In genomic region chr7:129224251-129225205, GRCh38 we compare ENCODE assay signal across 1 cellular context.
A peak's percentile ranks its signal among the peaks of the same experiment; 100 is the strongest.
TF ChIP-seq lines count a peak whose summit lies in the region.

Gene AHCYL2 (plus strand): TSS chr7:129225030.

TF ChIP-seq in HEK293, 187 proteins besides CTCF, POLR2A, EP300 and RAD21 (continued from another document and continues in another):
- TF ChIP-seq ZNF433 (tag by site-specific recombination; IDR thresholded peaks at IDR 0.05; ENCODE audit: low read depth) (no peak), ZIC2 (tag by site-specific recombination; IDR thresholded peaks at IDR 0.05) (peak; percentile 65), PRDM4 (tag by site-specific recombination; IDR thresholded peaks at IDR 0.05) (no peak), ZNF341 (tag by site-specific recombination; IDR thresholded peaks at IDR 0.05; ENCODE audit: low read depth) (peak; percentile 99), ZNF692 (tag by site-specific recombination; IDR thresholded peaks at IDR 0.05) (peak; percentile 62; the same call in 1 of the 2 replicates), ATF2 (tag by site-specific recombination; IDR thresholded peaks at IDR 0.05; ENCODE audit: low read depth) (no peak), ZNF513 (tag by site-specific recombination; IDR thresholded peaks at IDR 0.05) (no peak), ELK4 (IDR thresholded peaks at IDR 0.05; ENCODE audit: borderline replicate concordance, low read depth, low read length) (no peak), ZNF776 (tag by site-specific recombination; IDR thresholded peaks at IDR 0.05; ENCODE audit: borderline replicate concordance) (no peak), ZSCAN30 (tag by site-specific recombination; IDR thresholded peaks at IDR 0.05) (0 out of 2 replicates have a peak, but pooled peaks have one; percentile 7), REPIN1 (tag by site-specific recombination; IDR thresholded peaks at IDR 0.05; ENCODE audit: low read depth) (no peak), ZNF621 (tag by site-specific recombination; IDR thresholded peaks at IDR 0.05) (no peak), ZNF48 (tag by site-specific recombination; IDR thresholded peaks at IDR 0.05) (no peak), ZNF677 (tag by site-specific recombination; IDR thresholded peaks at IDR 0.05) (no peak), ZNF26 (tag by site-specific recombination; IDR thresholded peaks at IDR 0.05) (no peak), HOXC10 (CRISPR knock-in tag; IDR thresholded peaks at IDR 0.05) (no peak), ZNF610 (tag by site-specific recombination; IDR thresholded peaks at IDR 0.05; ENCODE audit: borderline replicate concordance) (no peak), ZNF837 (tag by site-specific recombination; IDR thresholded peaks at IDR 0.05) (no peak), ZNF133 (tag by site-specific recombination; IDR thresholded peaks at IDR 0.05) (no peak), ZSCAN23 (tag by site-specific recombination; IDR thresholded peaks at IDR 0.05) (no peak), ZFP3 (tag by site-specific recombination; IDR thresholded peaks at IDR 0.05; ENCODE audit: low read depth) (no peak), ZNF791 (tag by site-specific recombination; IDR thresholded peaks at IDR 0.05) (no peak), ZNF202 (tag by site-specific recombination; IDR thresholded peaks at IDR 0.05; ENCODE audit: borderline replicate concordance) (no peak), ZNF394 (tag by site-specific recombination; IDR thresholded peaks at IDR 0.05; ENCODE audit: borderline replicate concordance) (peak; percentile 77; the same call in 1 of the 2 replicates), KLF17 (tag by site-specific recombination; IDR thresholded peaks at IDR 0.05) (peak; percentile 81), ZBTB11 (tag by site-specific recombination; conservative IDR thresholded peaks at IDR 0.05; ENCODE audit: low read depth) (peak; percentile 91), ZNF148 (tag by site-specific recombination; IDR thresholded peaks at IDR 0.05; ENCODE audit: borderline replicate concordance) (no peak), MYNN (tag by site-specific recombination; IDR thresholded peaks at IDR 0.05; ENCODE audit: borderline replicate concordance) (no peak), ZNF623 (tag by site-specific recombination; IDR thresholded peaks at IDR 0.05) (no peak), INSM2 (tag by site-specific recombination; IDR thresholded peaks at IDR 0.05) (no peak; the same call in 1 of the 2 replicates), ZEB2 (tag by site-specific recombination; IDR thresholded peaks at IDR 0.05) (peak; percentile 94), KLF9 (tag by site-specific recombination; IDR thresholded peaks at IDR 0.05; ENCODE audit: low read depth) (peak; percentile 92), ZBTB49 (tag by site-specific recombination; IDR thresholded peaks at IDR 0.05; ENCODE audit: low read depth) (no peak), OVOL3 (tag by site-specific recombination; IDR thresholded peaks at IDR 0.05) (no peak), ZNF2 (tag by site-specific recombination; IDR thresholded peaks at IDR 0.05) (peak; percentile 78; the same call in 1 of the 2 replicates), ZFP69B (tag by site-specific recombination; IDR thresholded peaks at IDR 0.05) (0 out of 2 replicates have a peak, but pooled peaks have one; percentile 34), SP3 (tag by site-specific recombination; IDR thresholded peaks at IDR 0.05) (peak; percentile 100)
